ENCODE assay signal across 24 cellular contexts in genomic region chr3:63192248-63192647, GRCh38.
A peak's percentile ranks its signal among the peaks of the same experiment; 100 is the strongest.
DNase-seq lines count a peak whose midpoint lies in the region; ATAC-seq and TF ChIP-seq lines count a peak whose summit lies in the region.
"Had no signal": no experiment of that assay in that cellular context is flagged by ENCODE, and none has a peak within 500 bp of the region (broad histone marks: within the 10 kb centered on the region; RNA-seq: fewer than 3 reads in every experiment).

No MANE protein-coding gene starts in this region.

- intact Hi-C loops in Calu3 (cut with micrococcal nuclease; ENCODE audit: unreplicated experiment) (loop anchor here (2.0 to 10.0 kb wide), 4 partner anchors 37 to 527 kb away; no protein-coding TSS in a partner anchor), body of pancreas (cut with DNase I) (loop anchor here (10.0 kb wide), 1 partner anchor 517 kb away; no protein-coding TSS in a partner anchor)

- H3K4me3 ChIP-seq in body of pancreas: no peak overlapping the region
- H3K4me3 ChIP-seq: left lung, ovary, Peyer's patch, SJSA1, suprapubic skin had no signal

- peaks cover 20% of the 10 kb centered on the region for H3K4me1 ChIP-seq in body of pancreas
- H3K4me1 ChIP-seq: left lung, Peyer's patch, SJSA1, suprapubic skin had no signal

- H3K4me1 Mint-ChIP-seq in Calu3 (ENCODE audit: low read depth, unreplicated experiment): peaks cover 25% of the 10 kb centered on the region
- H3K4me1 Mint-ChIP-seq: activated CD4-positive, alpha-beta T cell treated with anti-CD3 and anti-CD28 coated beads, Interleukin-2, amount 10 ng/mL, durations not matched to agents 24 days and 14 days; IgD-negative memory B cell; mesothelial cell of epicardium; T-helper 17 cell had no signal

- H3K36me3 ChIP-seq in body of pancreas (replicated peaks in 1 of 2; ENCODE audit: insufficient read depth in 1 of 2, low read depth in 2 of 2): no peaks in the 10 kb centered on the region
- H3K36me3 ChIP-seq: left lung, ovary, Peyer's patch, SJSA1, suprapubic skin had no signal

- no peaks in the 10 kb centered on the region for H3K27me3 ChIP-seq in body of pancreas
- H3K27me3 ChIP-seq: left lung, ovary, Peyer's patch, SJSA1, suprapubic skin had no signal

- BruUV-seq in Calu3 (replicated peaks; lab: Mats Ljungman, UMichigan): no TSS peak

- H3K27ac ChIP-seq in body of pancreas: peak overlapping the region in 2 of 4 donors; percentile 36 to 54
- H3K27ac ChIP-seq: left lung, ovary, Peyer's patch, SJSA1, suprapubic skin had no signal

- TF ChIP-seq POLR2A in body of pancreas (IDR thresholded peaks at IDR 0.05) (no peak), GM18505 (IDR thresholded peaks at IDR 0.05; ENCODE audit: borderline replicate concordance, extremely low read depth, insufficient read depth, insufficient read length) (no peak)

- no peaks in the 10 kb centered on the region for H3K9me3 ChIP-seq in body of pancreas
- H3K9me3 ChIP-seq: left lung, ovary, Peyer's patch, SJSA1, suprapubic skin had no signal

- no peaks in the 10 kb centered on the region for H3K36me3 Mint-ChIP-seq in Calu3 (ENCODE audit: insufficient read depth, unreplicated experiment)
- H3K36me3 Mint-ChIP-seq: IgD-negative memory B cell, mesothelial cell of epicardium had no signal

- WGBS in body of pancreas, 2 donors: 19 to 23% methylated on average over 3 of the region's 3 CpGs

- DNase-seq in Calu3 (peak; percentile 54), NCI-H1105 (lab: John Stamatoyannopoulos, UW) (peak; percentile 25), NCI-H510A (lab: John Stamatoyannopoulos, UW) (peak; percentile 28), body of pancreas (peak in 1 of 4 donors; percentile 36), amniotic stem cell (lab: John Stamatoyannopoulos, UW) (no peak), H4 (ENCODE audit: low spot score) (no peak), NCI-H2196 treated with DMSO at 0.1 percent for 48 hours (lab: John Stamatoyannopoulos, UW; ENCODE audit: unreplicated experiment) (no peak)
- DNase-seq: activated CD4-positive, alpha-beta T cell treated with anti-CD3 and anti-CD28 coated beads, Interleukin-2, amount 10 ng/mL, durations not matched to agents 24 days and 14 days; activated naive CD4-positive, alpha-beta T cell treated with anti-CD3 and anti-CD28 coated beads, Interleukin-2, amount 50 U/mL, for 16 hours; cerebellar nuclear complex; COR-L47; head of caudate nucleus; left lung; NCI-H1694; ovary; Peyer's patch; T-helper 17 cell had no signal

- ATAC-seq in body of pancreas (peak; percentile 87), GM18505 (IDR thresholded peaks at IDR 0.05; ENCODE audit: unreplicated experiment) (no peak)
- ATAC-seq: left lung, T-helper 17 cell had no signal

- no peaks in the 10 kb centered on the region for H3K9me3 Mint-ChIP-seq in Calu3 (ENCODE audit: low read depth, unreplicated experiment)
- H3K9me3 Mint-ChIP-seq: activated CD4-positive, alpha-beta T cell treated with anti-CD3 and anti-CD28 coated beads, Interleukin-2, amount 10 ng/mL, durations not matched to agents 24 days and 14 days; activated T-helper 1 cell treated with anti-CD3 and anti-CD28 coated beads, Interleukin-12 subunit alpha, Interleukin-12 subunit beta, Interleukin-2, Interleukin-4 antibody, amounts not matched to agents 30 ng/mL and 10 ng/mL and 1 ng/mL, durations not matched to agents 14 hours and 24 hours and 36 hours; mesothelial cell of epicardium; nephron had no signal

- H3K4me3 Mint-ChIP-seq in Calu3 (ENCODE audit: low read depth, unreplicated experiment): no peak overlapping the region
- H3K4me3 Mint-ChIP-seq: activated CD4-positive, alpha-beta T cell treated with anti-CD3 and anti-CD28 coated beads, Interleukin-2, amount 10 ng/mL, durations not matched to agents 24 days and 14 days; activated T-helper 1 cell treated with anti-CD3 and anti-CD28 coated beads, Interleukin-12 subunit alpha, Interleukin-12 subunit beta, Interleukin-2, Interleukin-4 antibody, amounts not matched to agents 30 ng/mL and 10 ng/mL and 1 ng/mL, durations not matched to agents 14 hours and 24 hours and 36 hours; IgD-negative memory B cell; mesothelial cell of epicardium; nephron; T-helper 17 cell had no signal

- no peaks in the 10 kb centered on the region for H3K27me3 Mint-ChIP-seq in Calu3 (ENCODE audit: unreplicated experiment)
- H3K27me3 Mint-ChIP-seq: activated CD4-positive, alpha-beta T cell treated with anti-CD3 and anti-CD28 coated beads, Interleukin-2, amount 10 ng/mL, durations not matched to agents 24 days and 14 days; T-helper 17 cell had no signal

- CTCF ChIA-PET in Calu3 (lab: Charles Lee): interaction anchor here (0.6 to 3.4 kb wide), 4 partner anchors 122 to 502 kb away, joined by 3 to 26 read pairs (median 4); no protein-coding TSS in a partner anchor

- no peak for TF ChIP-seq CTCF in Calu3 (IDR thresholded peaks at IDR 0.05; ENCODE audit: unreplicated experiment)
- TF ChIP-seq CTCF in body of pancreas (IDR thresholded peaks at IDR 0.05): no peak

- H3K27ac Mint-ChIP-seq in Calu3 (ENCODE audit: unreplicated experiment): peak overlapping the region; percentile 58
- H3K27ac Mint-ChIP-seq: activated CD4-positive, alpha-beta T cell treated with anti-CD3 and anti-CD28 coated beads, Interleukin-2, amount 10 ng/mL, durations not matched to agents 24 days and 14 days; activated T-helper 1 cell treated with anti-CD3 and anti-CD28 coated beads, Interleukin-12 subunit alpha, Interleukin-12 subunit beta, Interleukin-2, Interleukin-4 antibody, amounts not matched to agents 30 ng/mL and 10 ng/mL and 1 ng/mL, durations not matched to agents 14 hours and 24 hours and 36 hours; IgD-negative memory B cell; mesothelial cell of epicardium; nephron; T-helper 17 cell had no signal

Comparison
In these comparisons a context has a peak if more than half of its experiments do, and no peak if none do; other contexts are left out.
1. DNase-seq: peak in Calu3 (single experiment), NCI-H1105 (single experiment) and NCI-H510A (single experiment); none in amniotic stem cell (single experiment), H4 (single experiment) and NCI-H2196 treated with DMSO at 0.1 percent for 48 hours (single experiment).